Comparison of ENCODE assay signal across 2 cellular contexts in the genomic region with DNA sequence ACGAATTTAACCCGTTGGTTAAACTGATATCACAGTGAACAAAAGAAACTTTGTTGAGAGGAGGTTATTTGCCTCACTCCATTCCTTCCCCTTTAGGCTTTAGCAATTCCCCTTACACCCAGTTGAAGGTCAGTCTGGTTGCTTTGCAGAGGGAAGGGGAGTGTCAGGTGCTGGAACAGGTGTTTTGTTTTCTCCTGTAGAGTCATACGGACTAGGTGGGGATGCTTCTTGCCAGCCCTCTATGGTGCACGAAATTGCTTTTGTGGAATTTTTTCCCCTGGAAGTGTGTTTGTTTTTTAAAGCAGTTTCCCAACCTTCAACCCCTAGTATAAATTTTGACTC.
TF ChIP-seq lines count a peak whose summit lies in the region.

No MANE protein-coding gene starts in this region.

TF ChIP-seq in A549, 52 proteins besides CTCF, POLR2A, EP300 and RAD21:
- TF ChIP-seq MYC (IDR thresholded peaks at IDR 0.05; ENCODE audit: borderline replicate concordance, low read length) (no peak), HOXB13 (CRISPR knock-in tag; IDR thresholded peaks at IDR 0.05; ENCODE audit: low read depth) (no peak), SREBF2 (IDR thresholded peaks at IDR 0.05) (no peak), CHD2 (IDR thresholded peaks at IDR 0.05; ENCODE audit: low read length, partially characterized antibody) (no peak), ZFP36 (IDR thresholded peaks at IDR 0.05; ENCODE audit: borderline replicate concordance, partially characterized antibody) (no peak)
- TF ChIP-seq, protein P1, sequence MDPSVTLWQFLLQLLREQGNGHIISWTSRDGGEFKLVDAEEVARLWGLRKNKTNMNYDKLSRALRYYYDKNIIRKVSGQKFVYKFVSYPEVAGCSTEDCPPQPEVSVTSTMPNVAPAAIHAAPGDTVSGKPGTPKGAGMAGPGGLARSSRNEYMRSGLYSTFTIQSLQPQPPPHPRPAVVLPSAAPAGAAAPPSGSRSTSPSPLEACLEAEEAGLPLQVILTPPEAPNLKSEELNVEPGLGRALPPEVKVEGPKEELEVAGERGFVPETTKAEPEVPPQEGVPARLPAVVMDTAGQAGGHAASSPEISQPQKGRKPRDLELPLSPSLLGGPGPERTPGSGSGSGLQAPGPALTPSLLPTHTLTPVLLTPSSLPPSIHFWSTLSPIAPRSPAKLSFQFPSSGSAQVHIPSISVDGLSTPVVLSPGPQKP (IDR thresholded peaks at IDR 0.05; ENCODE audit: low read depth, low read length) = no peak

TF ChIP-seq in endothelial cell of umbilical vein, 7 proteins besides CTCF, POLR2A, EP300 and RAD21:
- TF ChIP-seq POLR2AphosphoS5 (IDR thresholded peaks at IDR 0.05; ENCODE audit: insufficient read depth, low read depth, low read length) = no peak
- no peak for TF ChIP-seq JUN (IDR thresholded peaks at IDR 0.05; ENCODE audit: borderline replicate concordance, insufficient read depth, insufficient read length, low read depth)
- TF ChIP-seq, protein P2, sequence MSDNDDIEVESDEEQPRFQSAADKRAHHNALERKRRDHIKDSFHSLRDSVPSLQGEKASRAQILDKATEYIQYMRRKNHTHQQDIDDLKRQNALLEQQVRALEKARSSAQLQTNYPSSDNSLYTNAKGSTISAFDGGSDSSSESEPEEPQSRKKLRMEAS (IDR thresholded peaks at IDR 0.05; ENCODE audit: insufficient read depth, insufficient read length) = no peak
- no peak for TF ChIP-seq MYC (IDR thresholded peaks at IDR 0.05; ENCODE audit: low read depth, low read length)
- no peak for TF ChIP-seq FOS (IDR thresholded peaks at IDR 0.05; ENCODE audit: borderline replicate concordance, insufficient read depth, low read length)
- TF ChIP-seq EZH2 (IDR thresholded peaks at IDR 0.05; ENCODE audit: borderline replicate concordance, low read depth, low read length, severe bottlenecking) = no peak
- TF ChIP-seq GATA2 (IDR thresholded peaks at IDR 0.05; ENCODE audit: insufficient read depth, insufficient read length, low read depth, low read length) = no peak
